ENCODE assay signal across 17 cellular contexts in the genomic region with DNA sequence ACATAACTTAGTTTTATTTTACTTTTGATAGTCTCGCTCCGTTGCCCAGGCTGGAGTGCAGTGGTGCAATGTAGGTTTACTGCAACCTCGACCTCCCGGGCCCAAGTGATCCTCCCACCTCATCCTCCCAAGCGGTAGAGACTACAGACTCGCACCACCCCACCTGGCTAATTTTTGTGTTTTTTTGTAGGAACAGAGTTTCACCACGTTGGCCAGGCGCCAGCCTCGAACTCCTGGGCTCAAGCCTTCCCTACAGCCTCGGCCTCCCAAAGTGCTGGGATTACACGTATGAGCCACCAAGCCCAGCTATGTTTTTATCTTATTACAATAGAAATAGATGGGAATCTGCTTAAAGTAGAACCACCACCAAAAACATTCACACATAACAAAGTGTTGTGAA. TPM values are rescaled to one million over a fixed set of nuclear protein-coding genes. Genes with fewer than 3 reads are reported as not detected.
A peak's percentile ranks its signal among the peaks of the same experiment; 100 is the strongest.
DNase-seq lines count a peak whose midpoint lies in the region; ATAC-seq and TF ChIP-seq lines count a peak whose summit lies in the region.
"Had no signal": no experiment of that assay in that cellular context is flagged by ENCODE, and none has a peak within 500 bp of the region (broad histone marks: within the 10 kb centered on the region; RNA-seq: fewer than 3 reads in every experiment).

No MANE protein-coding gene starts in this region.

- peak overlapping the region; percentile 30 for H2BK15ac ChIP-seq in neuronal stem cell (ENCODE audit: low read length)

- no peak overlapping the region for H4K91ac ChIP-seq in neuronal stem cell (ENCODE audit: low read depth, low read length, poor library complexity)

- H3K18ac ChIP-seq in neuronal stem cell (ENCODE audit: low read length) = no peak overlapping the region

- H3K9me3 ChIP-seq in Loucy (ENCODE audit: insufficient read depth, low read depth, low read length) = no peaks in the 10 kb centered on the region
- H3K9me3 ChIP-seq in neuronal stem cell (replicated peaks in 1 of 2; ENCODE audit: control insufficient read depth in 2 of 2, insufficient read depth in 1 of 2, low read depth in 1 of 2, low read length in 2 of 2) = no peaks in the 10 kb centered on the region
- H3K9me3 ChIP-seq: colonic mucosa, sigmoid colon had no signal

- H3K4me1 ChIP-seq in Loucy (ENCODE audit: insufficient read depth, low read length, poor library complexity, severe bottlenecking) (peaks cover 15% of the 10 kb centered on the region), neuronal stem cell (ENCODE audit: control insufficient read depth in 2 of 2, insufficient read depth in 1 of 2, low read depth in 1 of 2, low read length in 2 of 2) (peaks cover under 1 to 2% of the 10 kb centered on the region in 2 donors)

- no peak overlapping the region for H2BK12ac ChIP-seq in neuronal stem cell (ENCODE audit: low read length)

- H4K20me1 ChIP-seq in Loucy (ENCODE audit: insufficient read depth, low read length, poor library complexity, severe bottlenecking) = no peaks in the 10 kb centered on the region

- H2BK5ac ChIP-seq in neuronal stem cell (ENCODE audit: low read length) = no peak overlapping the region

- H2BK120ac ChIP-seq in neuronal stem cell (ENCODE audit: low read depth, low read length) = no peak overlapping the region

- H3K4ac ChIP-seq in neuronal stem cell (ENCODE audit: low read length) = no peak overlapping the region

- no peak for DNase-seq in activated T-cell treated with anti-CD3 and anti-CD28 coated beads, Interleukin-2, amount 50 U/mL, for 72 hours
- DNase-seq in activated T-cell treated with anti-CD3 and anti-CD28 coated beads, Interleukin-2, amount 50 U/mL, for 1 hour = no peak
- no peak for DNase-seq in activated naive CD8-positive, alpha-beta T cell treated with anti-CD3 and anti-CD28 coated beads, Interleukin-2, amount 50 U/mL, for 24 hours
- no peak for DNase-seq in neuronal stem cell (ENCODE audit: low spot score)
- no peak for DNase-seq in OCI-M1 (lab: John Stamatoyannopoulos, UW)
- no peak for DNase-seq in NCI-H526 (lab: John Stamatoyannopoulos, UW)
- DNase-seq: colonic mucosa; NCI-H187 treated with DMSO at 0.1 percent for 48 hours; sigmoid colon; stimulated activated CD4-positive, alpha-beta T cell treated with anti-CD3 and anti-CD28 coated beads, Interleukin-1b, Interleukin-23, amount 100 ng/mL, for 48 hours; substantia nigra had no signal

- peaks cover 1% of the 10 kb centered on the region for H3K79me1 ChIP-seq in neuronal stem cell (ENCODE audit: low read depth, low read length)

- no peak overlapping the region for H3K27ac ChIP-seq in neuronal stem cell (replicated peaks; ENCODE audit: low read length)
- H3K27ac ChIP-seq: colonic mucosa had no signal

- H3K4me3 Mint-ChIP-seq in activated T-cell treated with anti-CD3 and anti-CD28 coated beads, Interleukin-2, amount 50 U/mL, for 72 hours = peak overlapping the region; percentile 53 to 66
- H3K4me3 Mint-ChIP-seq in activated naive CD8-positive, alpha-beta T cell treated with anti-CD3 and anti-CD28 coated beads, Interleukin-2, amount 50 U/mL, for 24 hours = peak overlapping the region; percentile 77

- WGBS in neuronal stem cell (ENCODE audit: extremely low coverage in 2 of 2, insufficient read length in 2 of 2, insufficient replicate concordance in 1 of 2), 2 donors = no CpG with 5 or more reads among the region's 11 CpGs

- H3K36me3 ChIP-seq in Loucy (ENCODE audit: insufficient read depth, low read length) (no peaks in the 10 kb centered on the region), neuronal stem cell (replicated peaks in 1 of 2; ENCODE audit: control insufficient read depth in 2 of 2, insufficient read depth in 2 of 2, low read length in 2 of 2) (no peaks in the 10 kb centered on the region)
- H3K36me3 ChIP-seq: colonic mucosa, sigmoid colon had no signal

- H2AFZ ChIP-seq in Loucy (ENCODE audit: low read length) (no peak overlapping the region), neuronal stem cell (ENCODE audit: low read length) (no peak overlapping the region)

- H3K9me3 Mint-ChIP-seq in activated T-cell treated with anti-CD3 and anti-CD28 coated beads, Interleukin-2, amount 50 U/mL, for 72 hours = no peaks in the 10 kb centered on the region
- no peaks in the 10 kb centered on the region for H3K9me3 Mint-ChIP-seq in activated naive CD8-positive, alpha-beta T cell treated with anti-CD3 and anti-CD28 coated beads, Interleukin-2, amount 50 U/mL, for 24 hours

- H3K4me1 Mint-ChIP-seq in activated T-cell treated with anti-CD3 and anti-CD28 coated beads, Interleukin-2, amount 50 U/mL, for 72 hours (ENCODE audit: low read depth) = peaks cover 47% of the 10 kb centered on the region
- H3K4me1 Mint-ChIP-seq in activated naive CD8-positive, alpha-beta T cell treated with anti-CD3 and anti-CD28 coated beads, Interleukin-2, amount 50 U/mL, for 24 hours = peaks cover 49% of the 10 kb centered on the region

- peak overlapping the region; percentile 75 for H3K9ac ChIP-seq in Loucy (ENCODE audit: low read depth, low read length, poor library complexity, severe bottlenecking)
- no peak overlapping the region for H3K9ac ChIP-seq in neuronal stem cell (ENCODE audit: low read depth, low read length, poor library complexity)

- H3K23ac ChIP-seq in neuronal stem cell (ENCODE audit: low read depth, low read length, poor library complexity) = no peak overlapping the region

- no peak overlapping the region for H3K14ac ChIP-seq in neuronal stem cell (ENCODE audit: low read length)

- no peaks in the 10 kb centered on the region for H3K27me3 Mint-ChIP-seq in activated T-cell treated with anti-CD3 and anti-CD28 coated beads, Interleukin-2, amount 50 U/mL, for 72 hours (ENCODE audit: low read depth)
- no peaks in the 10 kb centered on the region for H3K27me3 Mint-ChIP-seq in activated naive CD8-positive, alpha-beta T cell treated with anti-CD3 and anti-CD28 coated beads, Interleukin-2, amount 50 U/mL, for 24 hours

- no peaks in the 10 kb centered on the region for H3K36me3 Mint-ChIP-seq in activated T-cell treated with anti-CD3 and anti-CD28 coated beads, Interleukin-2, amount 50 U/mL, for 72 hours (ENCODE audit: insufficient read depth in 2 of 2)
- H3K36me3 Mint-ChIP-seq in activated naive CD8-positive, alpha-beta T cell treated with anti-CD3 and anti-CD28 coated beads, Interleukin-2, amount 50 U/mL, for 24 hours (ENCODE audit: low read depth) = no peaks in the 10 kb centered on the region

- no peak for TF ChIP-seq CTCF in Loucy (conservative IDR thresholded peaks at IDR 0.05; ENCODE audit: low read length)

- H3K27me3 ChIP-seq in Loucy (ENCODE audit: insufficient read depth, low read length, poor library complexity, severe bottlenecking) = no peaks in the 10 kb centered on the region
- H3K27me3 ChIP-seq in neuronal stem cell (ENCODE audit: control insufficient read depth in 3 of 3, insufficient read depth in 3 of 3, low read depth in 1 of 3, low read length in 3 of 3) = no peaks in the 10 kb centered on the region
- H3K27me3 ChIP-seq: colonic mucosa, sigmoid colon had no signal

- peaks cover 8% of the 10 kb centered on the region for H3F3A ChIP-seq in Loucy (ENCODE audit: low read depth)

- H3K4me3 ChIP-seq in Loucy (ENCODE audit: low read length, poor library complexity, severe bottlenecking) = peak overlapping the region; percentile 73
- no peak overlapping the region for H3K4me3 ChIP-seq in neuronal stem cell (ENCODE audit: low read length in 2 of 2)
- H3K4me3 ChIP-seq: colonic mucosa, sigmoid colon had no signal

- peak overlapping the region; percentile 76 for H3K4me2 ChIP-seq in Loucy (ENCODE audit: low read depth, low read length, poor library complexity, severe bottlenecking)
- no peak overlapping the region for H3K4me2 ChIP-seq in neuronal stem cell (ENCODE audit: insufficient read depth, low read length, poor library complexity, severe bottlenecking)

- H3K27ac Mint-ChIP-seq in activated T-cell treated with anti-CD3 and anti-CD28 coated beads, Interleukin-2, amount 50 U/mL, for 72 hours = no peak overlapping the region
- peak overlapping the region; percentile 57 for H3K27ac Mint-ChIP-seq in activated naive CD8-positive, alpha-beta T cell treated with anti-CD3 and anti-CD28 coated beads, Interleukin-2, amount 50 U/mL, for 24 hours

- no peak overlapping the region for H2AK5ac ChIP-seq in neuronal stem cell (ENCODE audit: low read depth, low read length)

- peaks cover 6% of the 10 kb centered on the region; the same call in 1 of the 2 replicates for H3K79me2 ChIP-seq in Loucy (ENCODE audit: insufficient read depth, low read length)

- H3K9me2 ChIP-seq in Loucy (replicated peaks; ENCODE audit: low read depth, low read length) = no peaks in the 10 kb centered on the region

- ATAC-seq in activated T-cell treated with anti-CD3 and anti-CD28 coated beads, Interleukin-2, amount 50 U/mL, for 72 hours (replicated peaks in 1 of 2) = no peak
- no peak for ATAC-seq in activated naive CD8-positive, alpha-beta T cell treated with anti-CD3 and anti-CD28 coated beads, Interleukin-2, amount 50 U/mL, for 24 hours
- ATAC-seq in GM19395 (IDR thresholded peaks at IDR 0.05; ENCODE audit: unreplicated experiment) = no peak

- H4K8ac ChIP-seq in neuronal stem cell (ENCODE audit: low read depth, low read length) = no peak overlapping the region

RNA-seq across cellular contexts. Expression of a gene that starts 2.9 kb away (rescaled TPM):
- not detected for total RNA-seq in activated T-cell treated with anti-CD3 and anti-CD28 coated beads, Interleukin-2, amount 50 U/mL, for 72 hours
- polyA plus RNA-seq in neuronal stem cell (2013, experiment 1 of 2) = not detected
- not detected for polyA plus RNA-seq in neuronal stem cell (2013, experiment 2 of 2)
- total RNA-seq: colonic mucosa, endothelial cell of umbilical vein, fibroblast of villous mesenchyme, G401, osteocyte, sigmoid colon had no signal
- polyA plus RNA-seq: endothelial cell of umbilical vein, sigmoid colon had no signal

RNA-seq across cellular contexts. Expression of a gene that starts 5.7 kb away (rescaled TPM):
- not detected for total RNA-seq in activated T-cell treated with anti-CD3 and anti-CD28 coated beads, Interleukin-2, amount 50 U/mL, for 72 hours
- not detected for polyA plus RNA-seq in neuronal stem cell (2013, experiment 1 of 2)
- polyA plus RNA-seq in neuronal stem cell (2013, experiment 2 of 2) = not detected
- total RNA-seq: endothelial cell of umbilical vein, fibroblast of villous mesenchyme, G401, sigmoid colon had no signal
- polyA plus RNA-seq: endothelial cell of umbilical vein, sigmoid colon had no signal

RNA-seq across cellular contexts. Expression of a gene that starts 12.0 kb away (rescaled TPM):
- total RNA-seq in activated T-cell treated with anti-CD3 and anti-CD28 coated beads, Interleukin-2, amount 50 U/mL, for 72 hours = 10 to 100 TPM; 25.4 to 31.9 TPM
- 11.4 TPM for polyA plus RNA-seq in neuronal stem cell (2013, experiment 1 of 2)
- 12.0 TPM for polyA plus RNA-seq in neuronal stem cell (2013, experiment 2 of 2)
